In the genomic region with DNA sequence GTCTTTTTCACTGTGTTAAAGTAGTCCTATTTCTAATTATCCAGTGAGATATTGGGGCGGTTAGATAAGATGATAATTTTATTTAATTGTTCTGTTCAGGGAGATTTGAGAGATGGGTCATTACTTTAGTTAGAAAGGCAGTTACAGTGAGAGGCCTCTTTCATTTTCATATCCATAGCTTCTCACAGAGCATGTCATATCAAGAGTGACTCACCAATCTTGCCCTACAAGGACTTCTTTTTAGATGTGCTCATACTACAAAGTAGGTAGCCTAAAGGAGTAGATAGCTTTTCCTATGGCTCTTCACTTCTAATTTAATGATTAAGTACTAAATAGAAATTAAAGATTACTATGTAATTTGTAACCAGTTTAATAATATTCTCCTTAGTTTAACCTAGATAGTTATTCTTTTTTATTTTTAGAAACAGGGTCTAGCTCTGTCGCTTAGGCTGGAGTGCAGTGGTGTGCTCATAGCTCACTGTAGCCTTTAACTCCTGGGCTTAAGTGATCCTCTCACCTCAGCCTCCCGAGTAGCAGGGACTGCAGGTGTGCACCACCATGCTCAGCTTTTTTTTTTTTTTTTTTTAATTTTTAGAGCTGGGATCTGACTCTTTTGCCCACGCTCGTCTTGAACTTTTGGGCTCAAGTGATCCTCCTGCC, we compare ENCODE assay signal across 8 cellular contexts.
A peak's percentile ranks its signal among the peaks of the same experiment; 100 is the strongest.
DNase-seq lines count a peak whose midpoint lies in the region; ATAC-seq and TF ChIP-seq lines count a peak whose summit lies in the region.

No MANE protein-coding gene starts in this region.

- H3K27me3 Mint-ChIP-seq in type B pancreatic cell (no peaks in the 10 kb centered on the region), CD14-positive monocyte (ENCODE audit: low read depth in 3 of 3) (peaks cover 0 to 1% (median 0%) of the 10 kb centered on the region in 3 donors)

- peaks cover 8% of the 10 kb centered on the region for H3K4me1 Mint-ChIP-seq in type B pancreatic cell (ENCODE audit: unreplicated experiment)
- H3K4me1 Mint-ChIP-seq in CD14-positive monocyte, result peaks cover 2% of the 10 kb centered on the region

- ATAC-seq in GM21360 (IDR thresholded peaks at IDR 0.05; ENCODE audit: unreplicated experiment) (peak; percentile 99), HG03442 (IDR thresholded peaks at IDR 0.05; ENCODE audit: unreplicated experiment) (peak; percentile 100)

- no peak for TF ChIP-seq CTCF in type B pancreatic cell (conservative IDR thresholded peaks at IDR 0.05)
- no peak for TF ChIP-seq CTCF in CD14-positive monocyte (IDR thresholded peaks at IDR 0.05)

- intact Hi-C loops in CD14-positive monocyte (cut with micrococcal nuclease), result no loop called here

- DNase-seq in GM04504 (ENCODE audit: low read depth), result peak; percentile 10
- DNase-seq in dermis blood vessel endothelial cell, result peak; percentile 18
- no peak for DNase-seq in NCI-H2196 (lab: John Stamatoyannopoulos, UW; ENCODE audit: unreplicated experiment)
- DNase-seq in type B pancreatic cell (ENCODE audit: extremely low spot score, unreplicated experiment), result no peak
- DNase-seq in NCI-H2081 treated with DMSO at 0.1 percent for 48 hours (lab: John Stamatoyannopoulos, UW), result no peak
- no peak for DNase-seq in CD14-positive monocyte (ENCODE audit: low spot score)

- H3K4me3 Mint-ChIP-seq in type B pancreatic cell (no peak overlapping the region), CD14-positive monocyte (no peak overlapping the region)

- H3K36me3 Mint-ChIP-seq in type B pancreatic cell (peaks cover 7% of the 10 kb centered on the region), CD14-positive monocyte (peaks cover 2 to 5% of the 10 kb centered on the region in 2 donors)

- peaks cover 7% of the 10 kb centered on the region for H3K9me3 Mint-ChIP-seq in type B pancreatic cell
- H3K9me3 Mint-ChIP-seq in CD14-positive monocyte, result peaks cover 0 to 5% (median 2%) of the 10 kb centered on the region in 7 donors

- H3K27ac Mint-ChIP-seq in type B pancreatic cell (no peak overlapping the region), CD14-positive monocyte (peak overlapping the region in 1 of 7 donors; percentile 11)

Comparison
In these comparisons a context has a peak if more than half of its experiments do, and no peak if none do; other contexts are left out.
1. DNase-seq: peak in GM04504 (single experiment) and dermis blood vessel endothelial cell (single experiment); none in NCI-H2196 (single experiment), type B pancreatic cell (single experiment), NCI-H2081 treated with DMSO at 0.1 percent for 48 hours (single experiment) and CD14-positive monocyte (single experiment).